6 cellular contexts compared by ENCODE assay signal in the genomic region with DNA sequence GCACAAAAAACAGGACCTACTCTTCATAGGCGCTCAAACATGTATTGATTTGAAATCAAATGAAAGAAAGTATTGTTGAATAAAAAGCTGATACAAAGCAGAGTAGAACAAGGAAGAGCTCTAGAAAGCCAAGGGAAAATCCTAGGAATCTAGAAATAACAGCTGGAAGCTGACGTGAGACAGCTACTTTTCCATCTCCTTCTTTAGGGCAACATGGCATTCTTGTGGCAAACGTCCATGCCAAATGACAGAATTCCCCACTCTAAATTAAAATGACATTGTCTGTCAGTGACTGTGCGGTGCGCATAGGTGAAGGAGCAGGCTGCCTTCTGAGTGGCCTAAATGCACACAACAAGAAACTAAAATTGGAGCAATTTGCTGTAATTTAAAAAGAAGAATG.
"Had no signal": no experiment of that assay in that cellular context is flagged by ENCODE, and none has a peak within 500 bp of the region (broad histone marks: within the 10 kb centered on the region; RNA-seq: fewer than 3 reads in every experiment).

No MANE protein-coding gene starts in this region.

- H3K4me1 Mint-ChIP-seq: H9 had no signal

- H3K27ac Mint-ChIP-seq: H9, IgD-negative memory B cell had no signal

- H3K27me3 Mint-ChIP-seq: IgD-negative memory B cell had no signal

- H3K4me3 ChIP-seq: GM23248 had no signal

- H3K9ac ChIP-seq: GM23248 had no signal

- H2AFZ ChIP-seq: GM23248 had no signal

- H3K27ac ChIP-seq: GM23248, HL-60 had no signal

- H3K36me3 Mint-ChIP-seq: IgD-negative memory B cell had no signal

- DNase-seq: GM23248, GOT3, H9, HCEC 1CT had no signal

- H3K4me3 Mint-ChIP-seq: H9, IgD-negative memory B cell had no signal
